8 cellular contexts compared by ENCODE assay signal in the genomic region with DNA sequence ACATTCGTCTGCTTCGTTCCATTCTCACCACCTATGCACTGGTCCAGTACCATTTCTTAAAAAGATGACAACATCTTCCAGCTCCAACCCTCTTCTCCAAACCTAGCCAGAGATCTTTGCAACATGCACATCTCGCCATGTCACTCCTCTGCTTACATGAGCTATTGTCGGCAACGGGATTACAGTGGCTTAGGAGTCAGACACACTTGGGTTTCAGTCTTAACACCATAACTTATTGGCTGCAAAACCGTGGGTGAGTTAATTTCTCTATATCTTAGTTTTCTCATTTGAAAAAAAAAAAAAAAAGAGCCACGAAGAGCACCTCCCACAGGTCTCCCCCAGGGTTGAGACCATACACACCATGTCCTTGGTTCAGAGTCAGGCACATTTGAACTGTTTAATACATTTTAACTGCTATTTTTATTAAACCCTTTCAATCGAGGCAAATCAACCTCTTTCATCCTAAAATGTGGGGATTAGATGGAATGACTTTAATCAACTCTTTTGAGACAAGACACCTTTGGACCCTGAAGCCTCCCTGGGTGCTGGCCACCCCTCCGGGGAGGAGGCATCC. TPM values are rescaled to one million over a fixed set of nuclear protein-coding genes. Genes with fewer than 3 reads are reported as not detected.
DNase-seq lines count a peak whose midpoint lies in the region; ATAC-seq and TF ChIP-seq lines count a peak whose summit lies in the region.

No MANE protein-coding gene starts in this region.

- H3K4me1 ChIP-seq in PC-3 (ENCODE audit: insufficient read depth, low read length) (peaks cover 11% of the 10 kb centered on the region; the same call in 1 of the 2 replicates), esophagus (ENCODE audit: control insufficient read depth in 2 of 2, insufficient read depth in 2 of 2, low read length in 1 of 2) (peaks cover 0 to 2% of the 10 kb centered on the region in 2 donors), OCI-LY7 (ENCODE audit: insufficient read depth, low read length, poor library complexity, severe bottlenecking) (no peaks in the 10 kb centered on the region)

- CTCF ChIA-PET in PC-3 (lab: Charles Lee), result no interaction called here
- CTCF ChIA-PET in OCI-LY7 (lab: Charles Lee; ENCODE audit: unreplicated experiment), result no interaction called here

- H3F3A ChIP-seq in PC-3 (ENCODE audit: low read length, unreplicated experiment), result no peaks in the 10 kb centered on the region

- peaks cover 3% of the 10 kb centered on the region for H3K4me1 Mint-ChIP-seq in progenitor cell of endocrine pancreas (ENCODE audit: low read depth)

- WGBS in esophagus, 2 donors, result 39 to 40% methylated on average over 9 of the region's 9 CpGs

- peaks cover 76% of the 10 kb centered on the region for H3K27me3 Mint-ChIP-seq in progenitor cell of endocrine pancreas

- BruUV-seq in PC-3 (replicated peaks; lab: Mats Ljungman, UMichigan) (no TSS peak), OCI-LY7 (replicated peaks; lab: Mats Ljungman, UMichigan) (no TSS peak)

- peak overlapping the region; percentile 33 for H3K27ac Mint-ChIP-seq in progenitor cell of endocrine pancreas

- TF ChIP-seq CTCF in PC-3 (conservative IDR thresholded peaks at IDR 0.05; ENCODE audit: low read depth, low read length) (peak; percentile 10; the same call in 1 of the 2 replicates), progenitor cell of endocrine pancreas (IDR thresholded peaks at IDR 0.05; ENCODE audit: unreplicated experiment) (no peak), OCI-LY7 (conservative IDR thresholded peaks at IDR 0.05; ENCODE audit: low read length) (no peak)

- peak overlapping the region; percentile 64 for H3K4me3 Mint-ChIP-seq in progenitor cell of endocrine pancreas (ENCODE audit: low read depth)

- DNase-seq in PC-3 (no peak), progenitor cell of endocrine pancreas (ENCODE audit: low spot score, unreplicated experiment) (no peak), NCI-H2029 (lab: John Stamatoyannopoulos, UW) (no peak), C1 segment of cervical spinal cord (lab: John Stamatoyannopoulos, UW) (no peak), OCI-LY7 (ENCODE audit: low spot score) (no peak)

- H3K9me3 ChIP-seq in PC-3 (ENCODE audit: low read length) (no peaks in the 10 kb centered on the region), esophagus (ENCODE audit: control insufficient read depth in 2 of 2, insufficient read depth in 1 of 2, low read depth in 1 of 2, low read length in 1 of 2) (no peaks in the 10 kb centered on the region), OCI-LY7 (ENCODE audit: low read length) (no peaks in the 10 kb centered on the region)

- ATAC-seq in PC-3 (peak; percentile 3), HG03045 (IDR thresholded peaks at IDR 0.05; ENCODE audit: unreplicated experiment) (no peak)

- H3K4me2 ChIP-seq in PC-3 (ENCODE audit: low read length) (peak overlapping the region; percentile 97), OCI-LY7 (ENCODE audit: low read length) (no peak overlapping the region)

- H2AFZ ChIP-seq in PC-3 (ENCODE audit: low read length), result peak overlapping the region; percentile 85
- no peak overlapping the region for H2AFZ ChIP-seq in OCI-LY7 (ENCODE audit: low read length)

- peak overlapping the region; percentile 78; the same call in 1 of the 2 replicates for H3K4me3 ChIP-seq in GM08714 (ENCODE audit: low read length)
- H3K4me3 ChIP-seq in PC-3 (ENCODE audit: low read length), result peak overlapping the region; percentile 97
- H3K4me3 ChIP-seq in esophagus (ENCODE audit: low read depth in 1 of 2, low read length in 2 of 2), result peak overlapping the region; percentile 62 to 69
- no peak overlapping the region for H3K4me3 ChIP-seq in OCI-LY7 (ENCODE audit: low read depth, low read length, poor library complexity, severe bottlenecking)

- no peaks in the 10 kb centered on the region for H3K36me3 Mint-ChIP-seq in progenitor cell of endocrine pancreas (ENCODE audit: insufficient read depth)

- H3K27ac ChIP-seq in PC-3 (ENCODE audit: low read length), result peak overlapping the region; percentile 10; the same call in 1 of the 2 replicates
- peak overlapping the region; percentile 8 to 14 for H3K27ac ChIP-seq in esophagus (ENCODE audit: low read depth in 2 of 2, low read length in 1 of 2)
- H3K27ac ChIP-seq in OCI-LY7 (ENCODE audit: low read depth, low read length, poor library complexity, severe bottlenecking), result no peak overlapping the region

- no peaks in the 10 kb centered on the region for H3K27me3 ChIP-seq in PC-3 (ENCODE audit: low read length)
- no peaks in the 10 kb centered on the region for H3K27me3 ChIP-seq in esophagus (ENCODE audit: control insufficient read depth in 1 of 2, insufficient read depth in 2 of 2, low read length in 2 of 2)

- peak overlapping the region; percentile 75 for H3K9ac ChIP-seq in PC-3 (ENCODE audit: low read length)

- H3K9me2 ChIP-seq in PC-3 (replicated peaks; ENCODE audit: low read length) (no peaks in the 10 kb centered on the region), OCI-LY7 (ENCODE audit: insufficient read depth, low read length) (no peaks in the 10 kb centered on the region)

- H3K36me3 ChIP-seq in PC-3 (ENCODE audit: low read depth, low read length), result no peaks in the 10 kb centered on the region
- H3K36me3 ChIP-seq in esophagus (ENCODE audit: control insufficient read depth in 2 of 2, insufficient read depth in 2 of 2, low read length in 1 of 2), result no peaks in the 10 kb centered on the region
- H3K36me3 ChIP-seq in OCI-LY7 (ENCODE audit: insufficient read depth, low read length), result no peaks in the 10 kb centered on the region

- H4K20me1 ChIP-seq in PC-3 (ENCODE audit: low read length), result no peaks in the 10 kb centered on the region
- H4K20me1 ChIP-seq in OCI-LY7 (ENCODE audit: insufficient read depth, low read length), result no peaks in the 10 kb centered on the region

- POLR2A ChIA-PET in PC-3 (lab: Charles Lee; ENCODE audit: unreplicated experiment) (interaction anchor here (0.6 kb wide), 1 partner anchor 23 kb away, joined by 12 read pairs; no protein-coding TSS in a partner anchor), OCI-LY7 (lab: Charles Lee) (no interaction called here)

- H3K79me2 ChIP-seq in PC-3 (ENCODE audit: low read length) (peaks cover 30% of the 10 kb centered on the region), OCI-LY7 (ENCODE audit: insufficient read depth, low read depth, low read length) (no peaks in the 10 kb centered on the region)

- intact Hi-C loops in PC-3 (cut with micrococcal nuclease) (no loop called here), OCI-LY7 (cut with micrococcal nuclease; ENCODE audit: unreplicated experiment) (no loop called here)

- no peaks in the 10 kb centered on the region for H3K9me3 Mint-ChIP-seq in progenitor cell of endocrine pancreas (ENCODE audit: low read depth)

RNA-seq across cellular contexts. Expression of a gene that starts 0.9 kb away (rescaled TPM):
- total RNA-seq in PC-3 (2014; rRNA removed), result 31.0 and 31.4 TPM in 2 replicates
- polyA plus RNA-seq in esophagus, result 10 to 100 TPM in 1 of 2 donors, 1 to 10 TPM in 1; 7.2 to 14.8 TPM
- 0.36 and 0.41 TPM in 2 replicates for total RNA-seq in progenitor cell of endocrine pancreas
- total RNA-seq in OCI-LY7 (2014; rRNA removed; shearing (Covaris generic)), result not detected in 2 replicates
- not detected in 2 replicates for total RNA-seq in OCI-LY7 (2022)

RNA-seq across cellular contexts. Expression of a gene that starts 27.4 kb away (rescaled TPM):
- total RNA-seq in PC-3 (2014; rRNA removed) (217 and 224 TPM in 2 replicates), progenitor cell of endocrine pancreas (0.84 and 1.2 TPM in 2 replicates), OCI-LY7 (2022) (1.2 and 1.6 TPM in 2 replicates)
- 10 to 100 TPM in 1 of 2 donors, 1 to 10 TPM in 1; 8.0 to 11.5 TPM for polyA plus RNA-seq in esophagus
- total RNA-seq in OCI-LY7 (2014; rRNA removed; shearing (Covaris generic)), result 0.16 and 0.21 TPM in 2 replicates

Comparison
In these comparisons a context has a peak if more than half of its experiments do, and no peak if none do; other contexts are left out.
1. RNA of a gene that starts 0.9 kb away (total RNA-seq): 31.0 to 31.4 TPM in PC-3; 0.36 to 0.41 TPM in progenitor cell of endocrine pancreas and not detected in OCI-LY7; every median in the first group is over 10 times any median in the second.
2. RNA of a gene that starts 27.4 kb away (total RNA-seq): 217 to 224 TPM in PC-3; 0.16 to 1.6 TPM in OCI-LY7 and 0.84 to 1.2 TPM in progenitor cell of endocrine pancreas; every median in the first group is over 10 times any median in the second.